ENCODE assay signal across 1 cellular context in the genomic region with DNA sequence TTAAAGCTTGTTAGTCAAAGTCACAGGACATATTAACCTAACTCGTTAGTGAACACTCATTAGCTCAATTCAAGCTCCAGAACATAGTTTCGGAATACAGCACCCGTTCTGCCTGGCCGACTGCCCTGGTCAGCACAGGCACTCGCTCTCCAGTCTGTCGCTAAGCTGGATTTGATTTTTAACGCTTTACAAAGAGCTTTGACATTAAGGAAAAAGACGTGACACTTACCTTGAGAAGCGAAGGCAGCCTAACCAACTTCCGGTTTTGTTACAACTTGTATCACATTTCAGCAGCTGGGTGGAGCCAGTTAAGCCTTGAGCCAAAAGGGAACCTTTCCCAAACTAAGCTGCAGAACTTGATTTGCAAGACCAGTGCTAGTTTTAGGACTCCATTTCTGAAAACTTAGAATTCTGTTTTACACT.
TF ChIP-seq lines count a peak whose summit lies in the region.

A gene with protein sequence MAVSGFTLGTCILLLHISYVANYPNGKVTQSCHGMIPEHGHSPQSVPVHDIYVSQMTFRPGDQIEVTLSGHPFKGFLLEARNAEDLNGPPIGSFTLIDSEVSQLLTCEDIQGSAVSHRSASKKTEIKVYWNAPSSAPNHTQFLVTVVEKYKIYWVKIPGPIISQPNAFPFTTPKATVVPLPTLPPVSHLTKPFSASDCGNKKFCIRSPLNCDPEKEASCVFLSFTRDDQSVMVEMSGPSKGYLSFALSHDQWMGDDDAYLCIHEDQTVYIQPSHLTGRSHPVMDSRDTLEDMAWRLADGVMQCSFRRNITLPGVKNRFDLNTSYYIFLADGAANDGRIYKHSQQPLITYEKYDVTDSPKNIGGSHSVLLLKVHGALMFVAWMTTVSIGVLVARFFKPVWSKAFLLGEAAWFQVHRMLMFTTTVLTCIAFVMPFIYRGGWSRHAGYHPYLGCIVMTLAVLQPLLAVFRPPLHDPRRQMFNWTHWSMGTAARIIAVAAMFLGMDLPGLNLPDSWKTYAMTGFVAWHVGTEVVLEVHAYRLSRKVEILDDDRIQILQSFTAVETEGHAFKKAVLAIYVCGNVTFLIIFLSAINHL (minus strand): TSS at position 258 of the 423 bp plus-strand sequence. CDS start 17,867 bp downstream, outside the sequence.

TF ChIP-seq in IMR-90, 13 proteins besides CTCF, POLR2A, EP300 and RAD21 (continued from another document):
- TF ChIP-seq, protein P1, sequence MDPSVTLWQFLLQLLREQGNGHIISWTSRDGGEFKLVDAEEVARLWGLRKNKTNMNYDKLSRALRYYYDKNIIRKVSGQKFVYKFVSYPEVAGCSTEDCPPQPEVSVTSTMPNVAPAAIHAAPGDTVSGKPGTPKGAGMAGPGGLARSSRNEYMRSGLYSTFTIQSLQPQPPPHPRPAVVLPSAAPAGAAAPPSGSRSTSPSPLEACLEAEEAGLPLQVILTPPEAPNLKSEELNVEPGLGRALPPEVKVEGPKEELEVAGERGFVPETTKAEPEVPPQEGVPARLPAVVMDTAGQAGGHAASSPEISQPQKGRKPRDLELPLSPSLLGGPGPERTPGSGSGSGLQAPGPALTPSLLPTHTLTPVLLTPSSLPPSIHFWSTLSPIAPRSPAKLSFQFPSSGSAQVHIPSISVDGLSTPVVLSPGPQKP (IDR thresholded peaks at IDR 0.05; ENCODE audit: borderline replicate concordance, low read depth, low read length): no peak
TF ChIP-seq in IMR-90: peak in this region for 0.
